In genomic region chr4:147596976-147597375, GRCh38 we compare ENCODE assay signal across 13 cellular contexts. TPM values are rescaled to one million over a fixed set of nuclear protein-coding genes. Genes with fewer than 3 reads are reported as not detected.
A peak's percentile ranks its signal among the peaks of the same experiment; 100 is the strongest.
DNase-seq lines count a peak whose midpoint lies in the region; FAIRE-seq and TF ChIP-seq lines count a peak whose summit lies in the region.
"Had no signal": no experiment of that assay in that cellular context is flagged by ENCODE, and none has a peak within 500 bp of the region (broad histone marks: within the 10 kb centered on the region; RNA-seq: fewer than 3 reads in every experiment).

No MANE protein-coding gene starts in this region.

- intact Hi-C loops in endothelial cell of umbilical vein (cut with micrococcal nuclease), result no loop called here

- H3K4me3 ChIP-seq in endothelial cell of umbilical vein (replicated peaks in 1 of 3; ENCODE audit: insufficient read depth in 1 of 3, low read depth in 1 of 3, low read length in 3 of 3), result no peak overlapping the region
- no peak overlapping the region for H3K4me3 ChIP-seq in osteoblast (ENCODE audit: insufficient read depth, low read length)
- no peak overlapping the region for H3K4me3 ChIP-seq in tibial nerve
- H3K4me3 ChIP-seq: breast epithelium, Peyer's patch had no signal

- H3K9ac ChIP-seq in endothelial cell of umbilical vein (replicated peaks; ENCODE audit: extremely low read depth, insufficient read depth, low read length), result no peak overlapping the region

- H3K9me3 ChIP-seq in endothelial cell of umbilical vein (replicated peaks; ENCODE audit: control insufficient read depth, insufficient read depth, low read length), result no peaks in the 10 kb centered on the region
- no peaks in the 10 kb centered on the region for H3K9me3 ChIP-seq in osteoblast (ENCODE audit: low read depth, low read length)
- no peaks in the 10 kb centered on the region for H3K9me3 ChIP-seq in tibial nerve
- H3K9me3 ChIP-seq: breast epithelium, Peyer's patch had no signal

- dilution Hi-C loops in endothelial cell of umbilical vein (cut with MboI; ENCODE audit: extremely low pct_ligation_motif_present, low sequenced_read_pairs), result no loop called here

- no peaks in the 10 kb centered on the region for H3K9me1 ChIP-seq in endothelial cell of umbilical vein (replicated peaks; ENCODE audit: control insufficient read depth, extremely low read depth, insufficient read depth, low read length)

- H2AFZ ChIP-seq in endothelial cell of umbilical vein (ENCODE audit: low read depth, low read length) (no peak overlapping the region), osteoblast (ENCODE audit: low read length) (peak overlapping the region; percentile 58)

- H3K27ac ChIP-seq in endothelial cell of umbilical vein (ENCODE audit: insufficient read depth, low read depth, low read length), result no peak overlapping the region
- peak overlapping the region; percentile 33 for H3K27ac ChIP-seq in osteoblast (ENCODE audit: low read depth, low read length)
- H3K27ac ChIP-seq in tibial nerve, result no peak overlapping the region
- H3K27ac ChIP-seq: Peyer's patch had no signal

- BruUV-seq in endothelial cell of umbilical vein (replicated peaks; lab: Mats Ljungman, UMichigan), result no TSS peak

- 46 to 57% methylated on average over 1 of the region's 1 CpG for WGBS in tibial nerve, 2 donors

- H3K27me3 ChIP-seq in endothelial cell of umbilical vein (ENCODE audit: control insufficient read depth in 2 of 2, insufficient read depth in 2 of 2, low read length in 2 of 2) (peaks cover 0 to 3% of the 10 kb centered on the region in 2 experiments), osteoblast (ENCODE audit: insufficient read depth, low read length) (no peaks in the 10 kb centered on the region), tibial nerve (no peaks in the 10 kb centered on the region)
- H3K27me3 ChIP-seq: breast epithelium, Peyer's patch had no signal

- H3K4me1 ChIP-seq in endothelial cell of umbilical vein (ENCODE audit: control insufficient read depth, extremely low read depth, insufficient read depth, low read length), result peaks cover 4% of the 10 kb centered on the region
- peaks cover 18% of the 10 kb centered on the region for H3K4me1 ChIP-seq in osteoblast (ENCODE audit: insufficient read depth, low read length)
- no peaks in the 10 kb centered on the region for H3K4me1 ChIP-seq in tibial nerve
- H3K4me1 ChIP-seq: breast epithelium, Peyer's patch had no signal

- no peaks in the 10 kb centered on the region for H3K79me2 ChIP-seq in endothelial cell of umbilical vein (ENCODE audit: control insufficient read depth, insufficient read depth, low read length)
- no peaks in the 10 kb centered on the region for H3K79me2 ChIP-seq in osteoblast (ENCODE audit: insufficient read depth, low read length)

- no peak for TF ChIP-seq EP300 in tibial nerve (IDR thresholded peaks at IDR 0.05)

- DNase-seq in DMS53 (lab: John Stamatoyannopoulos, UW) (peak; percentile 57), NCI-H69 (lab: John Stamatoyannopoulos, UW) (peak; percentile 25), endothelial cell of umbilical vein (ENCODE audit: low read depth, low spot score) (peak; percentile 76), osteoblast (ENCODE audit: insufficient read length, low spot score, missing footprints) (no peak), tibial nerve (ENCODE audit: low spot score in 2 of 2) (no peak), Ammon's horn (ENCODE audit: low spot score) (no peak), anterior cingulate cortex (lab: John Stamatoyannopoulos, UW) (no peak), SKM-1 (lab: John Stamatoyannopoulos, UW; ENCODE audit: unreplicated experiment) (no peak)
- DNase-seq: DND-41; Peyer's patch; small intestine; stimulated activated naive CD8-positive, alpha-beta T cell treated with anti-CD3 and anti-CD28 coated beads, Interleukin-15, amount 100 ng/mL, for 72 hours had no signal

- FAIRE-seq in endothelial cell of umbilical vein (lab: Jason Lieb, UNC), result peak; percentile 68
- FAIRE-seq: small intestine had no signal

- no peak for TF ChIP-seq POLR2A in endothelial cell of umbilical vein (IDR thresholded peaks at IDR 0.05; ENCODE audit: low read depth, low read length)
- no peak for TF ChIP-seq POLR2A in tibial nerve (IDR thresholded peaks at IDR 0.05)

- H4K20me1 ChIP-seq in endothelial cell of umbilical vein (replicated peaks; ENCODE audit: control insufficient read depth, extremely low read depth, insufficient read depth, low read length), result no peaks in the 10 kb centered on the region
- no peaks in the 10 kb centered on the region for H4K20me1 ChIP-seq in osteoblast (ENCODE audit: insufficient read depth, low read length)

- CTCF ChIA-PET in endothelial cell of umbilical vein (lab: Charles Lee), result interaction anchor here (0.8 to 7.6 kb wide), 7 partner anchors 9 to 578 kb away, joined by 3 to 146 read pairs (median 8); partner anchors contain the start of gene TMEM184C

- TF ChIP-seq CTCF in endothelial cell of umbilical vein (IDR thresholded peaks at IDR 0.05; ENCODE audit: extremely low read depth in 1 of 2, insufficient read depth in 1 of 2, low read depth in 1 of 2, low read length in 2 of 2) (no peak), osteoblast (IDR thresholded peaks at IDR 0.05; ENCODE audit: extremely low read depth, low read depth, low read length) (no peak), tibial nerve (IDR thresholded peaks at IDR 0.05) (no peak)

- H3K36me3 ChIP-seq in endothelial cell of umbilical vein (ENCODE audit: control insufficient read depth in 2 of 2, extremely low read depth in 1 of 2, insufficient read depth in 2 of 2, low read length in 2 of 2) (no peaks in the 10 kb centered on the region), osteoblast (ENCODE audit: insufficient read depth, low read length) (no peaks in the 10 kb centered on the region), tibial nerve (no peaks in the 10 kb centered on the region)
- H3K36me3 ChIP-seq: breast epithelium, Peyer's patch had no signal

- H3K4me2 ChIP-seq in endothelial cell of umbilical vein (ENCODE audit: insufficient read depth, low read length) (no peak overlapping the region), osteoblast (ENCODE audit: insufficient read depth, low read length) (peak overlapping the region; percentile 14)

- POLR2A ChIA-PET in endothelial cell of umbilical vein (lab: Charles Lee), result interaction anchor here (0.7 to 1.0 kb wide), 2 partner anchors 259 to 270 kb away, joined by 3 read pairs; no protein-coding TSS in a partner anchor

TF ChIP-seq in endothelial cell of umbilical vein, 7 proteins besides CTCF, POLR2A, EP300 and RAD21:
- TF ChIP-seq MYC (IDR thresholded peaks at IDR 0.05; ENCODE audit: low read depth, low read length), result no peak
- no peak for TF ChIP-seq MAX (IDR thresholded peaks at IDR 0.05; ENCODE audit: insufficient read depth, insufficient read length)
- no peak for TF ChIP-seq GATA2 (IDR thresholded peaks at IDR 0.05; ENCODE audit: insufficient read depth, insufficient read length, low read depth, low read length)
- TF ChIP-seq POLR2AphosphoS5 (IDR thresholded peaks at IDR 0.05; ENCODE audit: insufficient read depth, low read depth, low read length), result no peak
- TF ChIP-seq JUN (IDR thresholded peaks at IDR 0.05; ENCODE audit: borderline replicate concordance, insufficient read depth, insufficient read length, low read depth), result no peak
- TF ChIP-seq EZH2 (IDR thresholded peaks at IDR 0.05; ENCODE audit: borderline replicate concordance, low read depth, low read length, severe bottlenecking), result no peak

RNA-seq across cellular contexts. Expression of gene TMEM184C, which starts 20.2 kb away (rescaled TPM):
- 27.1 and 29.2 TPM in 2 replicates for total RNA-seq in endothelial cell of umbilical vein
- 8.4 and 10.3 TPM in 2 replicates for polyA plus RNA-seq in endothelial cell of umbilical vein
- polyA plus RNA-seq in endothelial cell of umbilical vein (2011; cell fraction: cytosol; rRNA removed), result 10.7 and 10.8 TPM in 2 replicates
- polyA plus RNA-seq in endothelial cell of umbilical vein (2011; cell fraction: nucleus; rRNA removed), result 8.7 and 10.7 TPM in 2 replicates
- polyA plus RNA-seq in endothelial cell of umbilical vein (2012), result 23.2 and 29.8 TPM in 2 replicates
- 34.4 and 39.5 TPM in 2 replicates for polyA minus RNA-seq in endothelial cell of umbilical vein
- polyA minus RNA-seq in endothelial cell of umbilical vein (2011; cell fraction: cytosol; rRNA and poly(A)+ RNA removed), result 20.7 TPM
- 12.3 and 14.0 TPM in 2 replicates for polyA minus RNA-seq in endothelial cell of umbilical vein (2011; cell fraction: nucleus; rRNA and poly(A)+ RNA removed)
- total RNA-seq in osteoblast, result 35.1 and 43.4 TPM in 2 replicates
- 10 to 100 TPM; 22.2 to 33.2 (median 24.4) TPM for total RNA-seq in tibial nerve

Comparison
In these comparisons a context has a peak if more than half of its experiments do, and no peak if none do; other contexts are left out.
1. DNase-seq: peak in DMS53 (single experiment), NCI-H69 (single experiment) and endothelial cell of umbilical vein (single experiment); none in osteoblast (single experiment), tibial nerve (0 of 2), Ammon's horn (single experiment), anterior cingulate cortex (0 of 58) and SKM-1 (single experiment).